In the genomic region with DNA sequence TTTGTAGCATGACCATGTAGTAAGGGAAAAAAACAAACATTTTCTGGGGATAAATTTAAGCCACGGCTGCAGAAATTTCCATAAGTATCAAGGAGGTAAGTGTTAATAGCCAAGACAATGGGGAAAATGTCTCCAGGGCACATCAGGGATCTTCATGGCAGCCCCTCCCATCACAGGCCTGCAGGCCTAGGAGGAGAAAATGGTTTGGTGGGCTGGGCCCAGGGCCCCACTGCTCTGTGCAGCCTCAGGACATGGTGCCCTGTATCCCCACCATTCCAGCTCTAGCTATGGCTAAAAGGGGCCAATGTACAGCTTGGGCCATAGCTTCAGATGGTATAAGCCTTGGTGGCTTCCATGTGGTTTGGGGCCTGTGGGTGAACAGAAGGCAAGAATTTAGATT, we compare ENCODE assay signal across 29 cellular contexts.
"Had no signal": no experiment of that assay in that cellular context is flagged by ENCODE, and none has a peak within 500 bp of the region (broad histone marks: within the 10 kb centered on the region; RNA-seq: fewer than 3 reads in every experiment).

No MANE protein-coding gene starts in this region.

- H3K27ac Mint-ChIP-seq: dendritic cell treated with granulocyte-macrophage colony-stimulating factor and Interleukin-4, amounts not matched to agents 40 ng/mL and 50 ng/mL, for 4 days; effector memory CD8-positive, alpha-beta T cell; endodermal cell had no signal

- H3K27me3 ChIP-seq: colonic mucosa, dorsolateral prefrontal cortex, esophagus muscularis mucosa, esophagus squamous epithelium, foreskin keratinocyte, gastrocnemius medialis, gastroesophageal sphincter, heart left ventricle, heart right ventricle had no signal

- DNase-seq: colonic mucosa; cortex of kidney; dermis blood vessel endothelial cell; dorsolateral prefrontal cortex; effector CD4-positive, alpha-beta T cell; effector CD8-positive, alpha-beta T cell; effector memory CD4-positive, alpha-beta T cell; effector memory CD8-positive, alpha-beta T cell; endodermal cell; erythroblast; esophagus squamous epithelium; foreskin fibroblast; foreskin keratinocyte; foreskin melanocyte; gastrocnemius medialis; glutamatergic neuron; head of caudate nucleus; heart left ventricle; heart right ventricle had no signal

- H3K4me3 ChIP-seq: colonic mucosa, coronary artery, dorsolateral prefrontal cortex, esophagus muscularis mucosa, esophagus squamous epithelium, gastrocnemius medialis, gastroesophageal sphincter, heart left ventricle, heart right ventricle had no signal

- FAIRE-seq: colon, endometrium, endothelial cell of umbilical vein, frontal cortex had no signal

- H3K9me3 ChIP-seq: colonic mucosa, gastrocnemius medialis had no signal

- H3K4me1 Mint-ChIP-seq: endodermal cell had no signal

- H3K36me3 ChIP-seq: colonic mucosa, esophagus muscularis mucosa, esophagus squamous epithelium, gastrocnemius medialis, gastroesophageal sphincter, heart left ventricle, heart right ventricle had no signal

- H3K27me3 Mint-ChIP-seq: dendritic cell treated with granulocyte-macrophage colony-stimulating factor and Interleukin-4, amounts not matched to agents 40 ng/mL and 50 ng/mL, for 4 days; effector memory CD8-positive, alpha-beta T cell had no signal

- H3K27ac ChIP-seq: colonic mucosa, coronary artery, dorsolateral prefrontal cortex, epithelial cell of prostate, esophagus muscularis mucosa, esophagus squamous epithelium, foreskin keratinocyte, gastrocnemius medialis, gastroesophageal sphincter, heart left ventricle, heart right ventricle had no signal

- H3K4me1 ChIP-seq: colonic mucosa, esophagus squamous epithelium, foreskin keratinocyte, gastrocnemius medialis, gastroesophageal sphincter, heart left ventricle, heart right ventricle had no signal

- ATAC-seq: effector memory CD8-positive, alpha-beta T cell; esophagus mucosa; foreskin keratinocyte; gastrocnemius medialis; gastroesophageal sphincter; heart left ventricle; heart right ventricle had no signal

- H3K4me3 Mint-ChIP-seq: dendritic cell treated with granulocyte-macrophage colony-stimulating factor and Interleukin-4, amounts not matched to agents 40 ng/mL and 50 ng/mL, for 4 days; effector memory CD8-positive, alpha-beta T cell; endodermal cell had no signal
